27 cellular contexts compared by ENCODE assay signal in the genomic region with DNA sequence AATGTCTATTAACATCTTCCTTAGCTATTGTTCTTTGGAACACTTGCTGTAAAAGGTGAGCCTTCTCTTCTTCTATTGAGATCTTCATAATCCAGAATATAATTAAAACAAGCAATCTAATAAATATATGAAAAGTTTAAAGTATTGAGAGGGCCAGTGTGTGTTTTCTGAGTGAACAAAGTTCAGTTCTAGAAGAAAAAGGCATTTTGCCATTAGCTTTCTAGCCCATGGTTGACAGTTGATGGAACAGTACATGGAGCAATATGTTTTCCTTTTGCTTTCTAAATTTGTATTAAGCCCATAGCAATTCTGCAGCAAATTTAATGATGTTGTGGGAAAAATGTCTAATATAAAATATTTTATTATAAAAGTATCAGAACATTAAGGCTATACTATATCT.
"Had no signal": no experiment of that assay in that cellular context is flagged by ENCODE, and none has a peak within 500 bp of the region (broad histone marks: within the 10 kb centered on the region; RNA-seq: fewer than 3 reads in every experiment).

No MANE protein-coding gene starts in this region.

- H3K4me3 ChIP-seq: stomach, suprapubic skin, testis, thoracic aorta, thyroid gland, tibial artery, tibial nerve, transverse colon, upper lobe of left lung, upper lobe of right lung, uterus, vagina had no signal

- H3K27ac ChIP-seq: stomach, suprapubic skin, testis, thoracic aorta, thyroid gland, tibial artery, tibial nerve, transverse colon, upper lobe of left lung, upper lobe of right lung, uterus, vagina had no signal

- H3K36me3 ChIP-seq: stomach, suprapubic skin, thoracic aorta, thyroid gland, tibial artery, tibial nerve, transverse colon, upper lobe of left lung, upper lobe of right lung, uterus, vagina had no signal

- H3K9me3 ChIP-seq: stomach, suprapubic skin, testis, thoracic aorta, thyroid gland, tibial artery, tibial nerve, transverse colon, upper lobe of left lung, upper lobe of right lung, uterus, vagina had no signal

- H3K4me1 ChIP-seq: stomach, suprapubic skin, testis, thyroid gland, tibial artery, tibial nerve, transverse colon, upper lobe of left lung, upper lobe of right lung, uterus, vagina had no signal

- DNase-seq: stimulated activated CD4-positive, alpha-beta T cell treated with anti-CD3 and anti-CD28 coated beads, Interleukin-2, amount 100 ng/mL, for 48 hours; stimulated activated CD4-positive, alpha-beta T cell treated with anti-CD3 and anti-CD28 coated beads, Interleukin-4, amount 100 ng/mL, for 1 hour; stimulated activated CD4-positive, alpha-beta T cell treated with anti-CD3 and anti-CD28 coated beads, Interleukin-4, amount 100 ng/mL, for 24 hours; stimulated activated CD4-positive, alpha-beta T cell treated with anti-CD3 and anti-CD28 coated beads, Interleukin-4, amount 100 ng/mL, for 4 hours; stimulated activated CD8-positive, alpha-beta memory T cell treated with anti-CD3 and anti-CD28 coated beads, Interleukin-4, amount 100 ng/mL, for 48 hours; stimulated activated naive B cell treated with anti-CD40 and anti-IgM and Interleukin-4, amounts not matched to agents 10 μg/mL and 1 μg/mL and 100 μg/mL, for 72 hours; stimulated activated naive CD4-positive, alpha-beta T cell; stimulated activated naive CD4-positive, alpha-beta T cell treated with Interleukin-2 at 50 U/mL for 16 hours; stimulated activated naive CD8-positive, alpha-beta T cell treated with anti-CD3 and anti-CD28 coated beads, Interleukin-15, amount 100 ng/mL, for 72 hours; stimulated activated naive CD8-positive, alpha-beta T cell treated with anti-CD3 and anti-CD28 coated beads, Interleukin-15, Interleukin-2, amounts not matched to agents 100 U/mL and 50 U/mL, for 24 hours; stomach; substantia nigra; testis; thyroid gland; tibial artery; transverse colon; trophoblast cell; upper lobe of left lung; upper lobe of right lung; uterus had no signal

- ATAC-seq: stimulated activated effector memory CD8-positive, alpha-beta T cell treated with anti-CD3 and anti-CD28 coated beads, Interleukin-12 subunit alpha, Interleukin-12 subunit beta, amount 100 ng/mL, for 72 hours; stimulated activated memory B cell treated with anti-CD40 and anti-IgM and Interleukin-4, amounts not matched to agents 10 μg/mL and 1 μg/mL and 100 μg/mL, for 72 hours; stimulated activated naive CD8-positive, alpha-beta T cell treated with anti-CD3 and anti-CD28 coated beads, Interleukin-15, amount 100 ng/mL, for 72 hours; stimulated activated naive CD8-positive, alpha-beta T cell treated with anti-CD3 and anti-CD28 coated beads, Interleukin-15, Interleukin-2, amounts not matched to agents 100 U/mL and 50 U/mL, for 24 hours; upper lobe of right lung had no signal

- FAIRE-seq: urothelium cell line had no signal

- H3K27me3 ChIP-seq: stomach, suprapubic skin, testis, thyroid gland, tibial artery, tibial nerve, transverse colon, upper lobe of left lung, upper lobe of right lung, uterus, vagina had no signal
